In genomic region chr2:128093762-128094161, GRCh38 we compare ENCODE assay signal across 18 cellular contexts. TPM values are rescaled to one million over a fixed set of nuclear protein-coding genes. Genes with fewer than 3 reads are reported as not detected.
DNase-seq lines count a peak whose midpoint lies in the region; ATAC-seq and TF ChIP-seq lines count a peak whose summit lies in the region.
"Had no signal": no experiment of that assay in that cellular context is flagged by ENCODE, and none has a peak within 500 bp of the region (broad histone marks: within the 10 kb centered on the region; RNA-seq: fewer than 3 reads in every experiment).

No MANE protein-coding gene starts in this region.

- no peak overlapping the region for H3K4me3 Mint-ChIP-seq in natural killer cell

- H3K27me3 Mint-ChIP-seq in natural killer cell (ENCODE audit: low read depth in 2 of 2), result no peaks in the 10 kb centered on the region

- TF ChIP-seq CTCF in HEK293 (tag by site-specific recombination; IDR thresholded peaks at IDR 0.05), result no peak
- no peak for TF ChIP-seq CTCF in SU-DHL-6 (IDR thresholded peaks at IDR 0.05; ENCODE audit: insufficient read depth, low read length, poor library complexity, severe bottlenecking)
- no peak for TF ChIP-seq CTCF in natural killer cell (IDR thresholded peaks at IDR 0.05)

- H3K4me3 ChIP-seq in BLaER1, result no peak overlapping the region
- H3K4me3 ChIP-seq in HEK293 (ENCODE audit: low read depth, low read length), result no peak overlapping the region
- no peak overlapping the region for H3K4me3 ChIP-seq in SU-DHL-6 (ENCODE audit: insufficient read depth, low read length, poor library complexity, severe bottlenecking)
- H3K4me3 ChIP-seq: A549, GM23338, MG63 had no signal

- no peaks in the 10 kb centered on the region for H3K36me3 Mint-ChIP-seq in natural killer cell

- H3F3A ChIP-seq in SU-DHL-6 (ENCODE audit: insufficient read depth), result peaks cover 12% of the 10 kb centered on the region; the same call in 1 of the 2 replicates

- no peaks in the 10 kb centered on the region for H3K9me3 Mint-ChIP-seq in natural killer cell
- H3K9me3 Mint-ChIP-seq: GM23338 had no signal

- H3K27me3 ChIP-seq in BLaER1 (no peaks in the 10 kb centered on the region), SU-DHL-6 (ENCODE audit: low read length) (no peaks in the 10 kb centered on the region)
- H3K27me3 ChIP-seq: MG63 had no signal

- DNase-seq in natural killer cell (no peak), occipital lobe (lab: John Stamatoyannopoulos, UW) (no peak), NCI-H1092 (lab: John Stamatoyannopoulos, UW) (no peak)
- DNase-seq: Calu3, KG1, MG63, NCI-H1105 treated with DMSO at 0.1 percent for 48 hours, NCI-H187 treated with DMSO at 0.1 percent for 48 hours, NCI-H446 treated with DMSO at 0.1 percent for 48 hours, NCI-H748 treated with DMSO at 0.1 percent for 48 hours, SHP77 had no signal

- H3K9me2 ChIP-seq in SU-DHL-6 (replicated peaks; ENCODE audit: insufficient read depth, low read length), result no peaks in the 10 kb centered on the region

- H3K9ac ChIP-seq in BLaER1, result no peak overlapping the region
- peak overlapping the region; percentile 85 for H3K9ac ChIP-seq in SU-DHL-6 (ENCODE audit: low read length)

- CTCF ChIA-PET in HEK293 (lab: Yijun Ruan, JAX), result interaction anchor here (1.2 kb wide), 1 partner anchor 31 kb away, joined by 3 read pairs; no protein-coding TSS in a partner anchor

- H3K36me3 ChIP-seq in BLaER1 (peaks cover 40% of the 10 kb centered on the region), HEK293 (ENCODE audit: control insufficient read depth in 2 of 2, insufficient read depth in 1 of 2, low read length in 2 of 2) (peaks cover 13 to 37% of the 10 kb centered on the region in 2 experiments), SU-DHL-6 (ENCODE audit: low read length) (0 out of 2 replicates have a peak, but pooled peaks cover 2% of the 10 kb centered on the region)

- H3K4me2 ChIP-seq in BLaER1, result peak overlapping the region; percentile 90; the same call in 1 of the 2 replicates
- H3K4me2 ChIP-seq in SU-DHL-6 (ENCODE audit: low read depth, low read length, poor library complexity, severe bottlenecking), result peak overlapping the region; percentile 95
- H3K4me2 ChIP-seq: A549, GM23338 had no signal

- H3K4me1 Mint-ChIP-seq in natural killer cell, result peaks cover 48 to 58% of the 10 kb centered on the region in 2 donors

- peaks cover 58% of the 10 kb centered on the region for H4K20me1 ChIP-seq in BLaER1
- peaks cover 20% of the 10 kb centered on the region; the same call in 1 of the 2 replicates for H4K20me1 ChIP-seq in SU-DHL-6 (ENCODE audit: low read depth, low read length)

- H3K27ac ChIP-seq in BLaER1 (no peak overlapping the region), HEK293 (ENCODE audit: extremely low read depth, low read depth, low read length) (0 out of 2 replicates have a peak overlapping the region, but pooled peaks have one; percentile 8), SU-DHL-6 (ENCODE audit: low read depth, low read length) (no peak overlapping the region)
- H3K27ac ChIP-seq: A549 had no signal

- no peak for ATAC-seq in natural killer cell
- ATAC-seq in GM21737 (IDR thresholded peaks at IDR 0.05; ENCODE audit: unreplicated experiment), result no peak
- ATAC-seq in HG02571 (IDR thresholded peaks at IDR 0.05; ENCODE audit: unreplicated experiment), result no peak
- ATAC-seq: A549, GM23338 had no signal

- H3K27ac Mint-ChIP-seq in natural killer cell, result peak overlapping the region; percentile 94 to 96
- H3K27ac Mint-ChIP-seq: GM23338 had no signal

- POLR2A ChIA-PET in HEK293 (lab: Yijun Ruan, JAX), result no interaction called here

- intact Hi-C loops in natural killer cell (cut with micrococcal nuclease), result loop anchor here (5.0 kb wide), 2 partner anchors 391 to 706 kb away; partner anchors contain the start of genes MAP3K2 and SFT2D3

- H3K79me2 ChIP-seq in SU-DHL-6 (ENCODE audit: insufficient read depth, low read length), result peaks cover 77% of the 10 kb centered on the region

- H3K4me1 ChIP-seq in BLaER1, result peaks cover 33% of the 10 kb centered on the region
- H3K4me1 ChIP-seq in HEK293 (ENCODE audit: control insufficient read depth, insufficient read depth, low read length), result peaks cover 15% of the 10 kb centered on the region; the same call in 1 of the 2 replicates

- H2AFZ ChIP-seq in SU-DHL-6 (ENCODE audit: low read depth, low read length, severe bottlenecking), result no peak overlapping the region
- H2AFZ ChIP-seq: GM23338 had no signal

- H3K9me3 ChIP-seq in BLaER1 (no peaks in the 10 kb centered on the region), HEK293 (ENCODE audit: control insufficient read depth, insufficient read depth, low read depth, low read length) (no peaks in the 10 kb centered on the region), SU-DHL-6 (ENCODE audit: insufficient read depth, low read length) (no peaks in the 10 kb centered on the region)
- H3K9me3 ChIP-seq: A549, MG63 had no signal

TF ChIP-seq in HEK293, 187 proteins besides CTCF, POLR2A, EP300 and RAD21:
- no peak for TF ChIP-seq ZNF785 (tag by site-specific recombination; IDR thresholded peaks at IDR 0.05)
- peak; percentile 98 for TF ChIP-seq ZSCAN16 (tag by site-specific recombination; IDR thresholded peaks at IDR 0.05)
- TF ChIP-seq ZNF596 (tag by site-specific recombination; IDR thresholded peaks at IDR 0.05), result no peak
- TF ChIP-seq GLI2 (tag by site-specific recombination; IDR thresholded peaks at IDR 0.05; ENCODE audit: borderline replicate concordance, low read depth), result no peak

RNA-seq across cellular contexts. Expression of gene UGGT1, which starts 2.8 kb away (rescaled TPM):
- total RNA-seq in natural killer cell (10 to 100 TPM; 48.2 to 70.3 (median 60.7) TPM), occipital lobe (57.6 TPM)
